Comparison of ENCODE assay signal across 8 cellular contexts in the genomic region with DNA sequence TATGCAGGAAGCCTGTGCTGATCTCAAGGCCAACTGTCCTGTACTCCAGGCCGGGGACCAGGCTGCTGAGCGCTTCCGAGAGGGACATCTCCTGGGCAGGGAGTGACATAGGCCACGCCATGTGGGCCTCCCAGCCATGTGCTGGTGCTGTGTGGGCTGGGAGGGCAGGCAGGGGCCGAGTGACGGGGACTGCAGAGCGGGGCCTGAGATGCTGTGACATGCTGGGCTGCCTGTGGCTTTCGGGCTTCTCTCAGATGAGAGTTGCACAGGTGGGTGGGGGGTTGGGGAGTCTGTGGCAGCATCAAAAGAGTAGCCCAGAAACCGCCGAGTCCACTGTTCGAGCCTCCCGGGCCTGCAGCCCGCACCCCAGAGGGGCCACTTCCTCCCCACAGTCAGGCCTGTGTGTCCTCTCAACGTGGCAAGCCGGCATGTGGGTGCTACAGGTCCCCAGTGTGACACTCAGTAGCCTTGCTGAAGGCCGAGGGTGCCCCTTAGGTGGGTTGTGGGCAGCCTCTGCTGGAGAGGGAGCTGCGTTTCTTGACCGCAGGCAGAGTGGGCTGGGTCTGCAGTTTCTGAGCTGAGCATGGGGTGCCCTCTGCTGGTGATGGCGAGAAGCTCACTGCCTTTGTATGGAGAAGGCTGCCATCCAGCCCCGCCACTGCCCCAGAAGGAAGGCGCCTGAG.
DNase-seq lines count a peak whose midpoint lies in the region; ATAC-seq and TF ChIP-seq lines count a peak whose summit lies in the region.

No MANE protein-coding gene starts in this region.

- H3K27ac Mint-ChIP-seq in activated naive CD8-positive, alpha-beta T cell treated with anti-CD3 and anti-CD28 coated beads, Interleukin-2, amount 50 U/mL, for 24 hours, result no peak overlapping the region

- H3K36me3 ChIP-seq in MG63 (peaks cover 2% of the 10 kb centered on the region), heart right ventricle (peaks cover 0 to 81% (median 5%) of the 10 kb centered on the region in 9 donors), prostate gland (no peaks in the 10 kb centered on the region), upper lobe of right lung (peaks cover 32% of the 10 kb centered on the region)

- H3K27ac ChIP-seq in heart right ventricle (peak overlapping the region in 6 of 10 donors; percentile 20 to 59 (median 38)), prostate gland (peak overlapping the region; percentile 78 to 81), upper lobe of right lung (peak overlapping the region; percentile 76)

- H3K36me3 Mint-ChIP-seq in activated naive CD8-positive, alpha-beta T cell treated with anti-CD3 and anti-CD28 coated beads, Interleukin-2, amount 50 U/mL, for 24 hours (ENCODE audit: low read depth), result no peaks in the 10 kb centered on the region

- H3K4me3 Mint-ChIP-seq in activated naive CD8-positive, alpha-beta T cell treated with anti-CD3 and anti-CD28 coated beads, Interleukin-2, amount 50 U/mL, for 24 hours, result no peak overlapping the region

- H3K9me3 ChIP-seq in MG63 (no peaks in the 10 kb centered on the region), heart right ventricle (no peaks in the 10 kb centered on the region), prostate gland (no peaks in the 10 kb centered on the region), upper lobe of right lung (no peaks in the 10 kb centered on the region)

- TF ChIP-seq CTCF in heart right ventricle (IDR thresholded peaks at IDR 0.05) (peak; percentile 83 to 97 (median 95)), prostate gland (IDR thresholded peaks at IDR 0.05) (peak; percentile 78 to 98 (median 96)), upper lobe of right lung (IDR thresholded peaks at IDR 0.05) (peak; percentile 94)

- H3K4me3 ChIP-seq in MG63 (no peak overlapping the region), heart right ventricle (no peak overlapping the region), prostate gland (no peak overlapping the region), upper lobe of right lung (no peak overlapping the region)

- no peaks in the 10 kb centered on the region for H3K9me3 Mint-ChIP-seq in activated naive CD8-positive, alpha-beta T cell treated with anti-CD3 and anti-CD28 coated beads, Interleukin-2, amount 50 U/mL, for 24 hours

- H3K27me3 Mint-ChIP-seq in activated naive CD8-positive, alpha-beta T cell treated with anti-CD3 and anti-CD28 coated beads, Interleukin-2, amount 50 U/mL, for 24 hours, result no peaks in the 10 kb centered on the region

- 55 to 58% methylated on average over 21 of the region's 21 CpGs for WGBS in heart right ventricle, 2 donors
- WGBS in prostate gland, result 46% methylated on average over 21 of the region's 21 CpGs

- TF ChIP-seq POLR2A in prostate gland (IDR thresholded peaks at IDR 0.05), result no peak

- H3K4me1 ChIP-seq in heart right ventricle (peaks cover 9 to 36% (median 26%) of the 10 kb centered on the region in 9 donors), prostate gland (replicated peaks) (peaks cover 15% of the 10 kb centered on the region), upper lobe of right lung (peaks cover 29% of the 10 kb centered on the region)

- peaks cover 40% of the 10 kb centered on the region for H3K4me1 Mint-ChIP-seq in activated naive CD8-positive, alpha-beta T cell treated with anti-CD3 and anti-CD28 coated beads, Interleukin-2, amount 50 U/mL, for 24 hours

- ATAC-seq in activated naive CD8-positive, alpha-beta T cell treated with anti-CD3 and anti-CD28 coated beads, Interleukin-2, amount 50 U/mL, for 24 hours, result peak; percentile 70
- ATAC-seq in heart right ventricle (peak; percentile 74 to 92 (median 84)), upper lobe of right lung (peak; percentile 78), GM19328 (IDR thresholded peaks at IDR 0.05; ENCODE audit: unreplicated experiment) (no peak)

- no peaks in the 10 kb centered on the region for H3K27me3 ChIP-seq in MG63
- no peaks in the 10 kb centered on the region for H3K27me3 ChIP-seq in heart right ventricle
- no peaks in the 10 kb centered on the region for H3K27me3 ChIP-seq in prostate gland (replicated peaks; ENCODE audit: insufficient read depth)
- no peaks in the 10 kb centered on the region for H3K27me3 ChIP-seq in upper lobe of right lung

- in situ Hi-C loops in G401 (cut with HindIII; ENCODE audit: low sequenced_read_pairs), result no loop called here

- DNase-seq in G401 (ENCODE audit: low spot score), result peak; percentile 87
- DNase-seq in MG63, result peak; percentile 63
- DNase-seq in SW480 (ENCODE audit: low spot score), result peak; percentile 67
- peak; percentile 86 for DNase-seq in activated naive CD8-positive, alpha-beta T cell treated with anti-CD3 and anti-CD28 coated beads, Interleukin-2, amount 50 U/mL, for 24 hours
- peak; percentile 84 to 85 for DNase-seq in heart right ventricle
- DNase-seq in prostate gland (ENCODE audit: low spot score), result peak; percentile 85
- peak; percentile 90 for DNase-seq in upper lobe of right lung

- intact Hi-C loops in heart right ventricle (cut with DNase I) (loop anchor here (1.0 to 10.0 kb wide), 6 partner anchors 39 to 327 kb away; no protein-coding TSS in a partner anchor), prostate gland (cut with DNase I) (loop anchor here (1.0 kb wide), 1 partner anchor 103 kb away; no protein-coding TSS in a partner anchor), upper lobe of right lung (cut with DNase I) (loop anchor here (2.0 kb wide), 1 partner anchor 103 kb away; no protein-coding TSS in a partner anchor)
